In the genomic region with DNA sequence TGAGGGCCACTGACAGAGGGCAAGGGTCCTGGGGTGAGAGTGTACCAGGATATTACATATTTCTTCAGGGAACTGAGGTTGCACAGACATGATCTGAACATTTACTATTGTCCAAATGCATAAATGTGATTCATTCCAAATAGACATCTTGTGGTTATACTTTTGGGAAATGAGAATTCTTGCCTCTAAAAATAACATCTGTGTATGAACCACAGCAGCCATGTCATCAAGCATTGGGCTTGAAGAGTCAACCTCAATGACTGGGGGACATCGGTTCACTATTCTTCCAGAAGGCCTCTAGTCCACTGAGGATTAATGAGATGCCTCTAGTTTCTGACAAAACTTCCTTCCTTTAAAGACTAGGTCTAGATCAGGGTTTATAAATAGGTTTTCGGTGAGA, we compare ENCODE assay signal across 22 cellular contexts.
A peak's percentile ranks its signal among the peaks of the same experiment; 100 is the strongest.
DNase-seq lines count a peak whose midpoint lies in the region; ATAC-seq, FAIRE-seq and TF ChIP-seq lines count a peak whose summit lies in the region.
"Had no signal": no experiment of that assay in that cellular context is flagged by ENCODE, and none has a peak within 500 bp of the region (broad histone marks: within the 10 kb centered on the region; RNA-seq: fewer than 3 reads in every experiment).

No MANE protein-coding gene starts in this region.

- peaks cover 9% of the 10 kb centered on the region in 2 donors for H3K4me1 ChIP-seq in kidney (ENCODE audit: control insufficient read depth in 1 of 2, insufficient read depth in 1 of 2, low read depth in 1 of 2, low read length in 2 of 2)
- H3K4me1 ChIP-seq: foreskin keratinocyte, prostate gland, uterus had no signal

- no peaks in the 10 kb centered on the region for H3K9me3 ChIP-seq in kidney (ENCODE audit: control insufficient read depth in 1 of 2, low read length in 2 of 2)
- H3K9me3 ChIP-seq: lower lobe of right lung, prostate gland, uterus had no signal

- intact Hi-C loops in kidney (cut with DNase I): no loop called here
- intact Hi-C loops in Right ventricle myocardium inferior (cut with DNase I): no loop called here

- no peak for TF ChIP-seq CTCF in kidney (IDR thresholded peaks at IDR 0.05; ENCODE audit: borderline replicate concordance, extremely low read depth, insufficient read depth)

- no peaks in the 10 kb centered on the region for H3K36me3 ChIP-seq in kidney (ENCODE audit: control insufficient read depth in 1 of 2, insufficient read depth in 2 of 2, low read length in 2 of 2)
- H3K36me3 ChIP-seq: cardiac muscle cell, lower lobe of right lung, prostate gland, uterus had no signal

- H3K4me3 ChIP-seq in kidney (ENCODE audit: low read length in 2 of 2): no peak overlapping the region
- H3K4me3 ChIP-seq: cardiac muscle cell, lower lobe of right lung, prostate gland, uterus had no signal

- peak; percentile 56 for DNase-seq in AG08395 (ENCODE audit: low spot score)
- DNase-seq in M059J (ENCODE audit: low read depth): peak; percentile 80
- DNase-seq in astrocyte of the hippocampus (ENCODE audit: low read depth, low spot score): peak; percentile 31
- DNase-seq in kidney: no peak
- DNase-seq in NK-92 (lab: John Stamatoyannopoulos, UW; ENCODE audit: unreplicated experiment): no peak
- DNase-seq in stimulated activated CD4-positive, alpha-beta T cell treated with anti-CD3 and anti-CD28 coated beads, Interleukin-12 subunit alpha, Interleukin-12 subunit beta, amount 100 ng/mL, for 4 hours: no peak
- no peak for DNase-seq in frontal cortex (ENCODE audit: low spot score in 2 of 2)
- DNase-seq in Right ventricle myocardium inferior (ENCODE audit: missing footprints): no peak
- DNase-seq: activated CD4-positive, alpha-beta T cell treated with anti-CD3 and anti-CD28 coated beads, Interleukin-2, amount 50 U/mL, for 1 hour; activated naive CD4-positive, alpha-beta T cell treated with anti-CD3 and anti-CD28 coated beads, Interleukin-2, amount 10 ng/mL, durations not matched to agents 7 days and 5 days; effector CD4-positive, alpha-beta T cell; Karpas-422; lower lobe of right lung; naive thymus-derived CD4-positive, alpha-beta T cell; NCI-H2081; NCI-H524 treated with DMSO at 0.1 percent for 48 hours; stimulated activated naive CD8-positive, alpha-beta T cell treated with anti-CD3 and anti-CD28 coated beads, Interleukin-15, amount 100 ng/mL, for 72 hours; uterus had no signal

- peak overlapping the region; percentile 17 to 72 for H3K27ac ChIP-seq in kidney (ENCODE audit: low read depth in 2 of 2, low read length in 2 of 2)
- H3K27ac ChIP-seq: cardiac muscle cell, foreskin keratinocyte, lower lobe of right lung, prostate gland, uterus had no signal

- H3K9ac ChIP-seq in kidney (ENCODE audit: low read length in 2 of 2): no peak overlapping the region

- ATAC-seq in Right ventricle myocardium inferior: no peak
- ATAC-seq: foreskin keratinocyte; naive thymus-derived CD4-positive, alpha-beta T cell; stimulated activated naive CD8-positive, alpha-beta T cell treated with anti-CD3 and anti-CD28 coated beads, Interleukin-15, amount 100 ng/mL, for 72 hours had no signal

- no peak for FAIRE-seq in kidney (lab: Jason Lieb, UNC)
- no peak for FAIRE-seq in frontal cortex (lab: Jason Lieb, UNC)
- FAIRE-seq: TTC549 had no signal

Comparison
In these comparisons a context has a peak if more than half of its experiments do, and no peak if none do; other contexts are left out.
1. DNase-seq: peak in AG08395 (single experiment), M059J (single experiment) and astrocyte of the hippocampus (single experiment); none in kidney (single experiment), NK-92 (single experiment), stimulated activated CD4-positive, alpha-beta T cell treated with anti-CD3 and anti-CD28 coated beads, Interleukin-12 subunit alpha, Interleukin-12 subunit beta, amount 100 ng/mL, for 4 hours (single experiment), frontal cortex (0 of 2) and Right ventricle myocardium inferior (single experiment).